8 cellular contexts compared by ENCODE assay signal in genomic region chr1:1440941-1441888, GRCh38. TPM values are rescaled to one million over a fixed set of nuclear protein-coding genes. Genes with fewer than 3 reads are reported as not detected.
DNase-seq lines count a peak whose midpoint lies in the region; ATAC-seq and TF ChIP-seq lines count a peak whose summit lies in the region.

No MANE protein-coding gene starts in this region.

- H3K9ac ChIP-seq in smooth muscle cell (ENCODE audit: low read depth), result no peak overlapping the region

- H3F3A ChIP-seq in PC-9 (ENCODE audit: insufficient read depth, low read depth) (no peaks in the 10 kb centered on the region), smooth muscle cell (ENCODE audit: low read depth) (no peaks in the 10 kb centered on the region)

- H3K9me3 ChIP-seq in PC-9 (ENCODE audit: insufficient read depth, low read depth) (no peaks in the 10 kb centered on the region), heart right ventricle (no peaks in the 10 kb centered on the region), smooth muscle cell (replicated peaks; ENCODE audit: low read depth) (no peaks in the 10 kb centered on the region)

- no peaks in the 10 kb centered on the region for H3K27me3 ChIP-seq in PC-9 (ENCODE audit: insufficient read depth, low read depth)
- H3K27me3 ChIP-seq in heart right ventricle, result peaks cover 0 to 24% (median 4%) of the 10 kb centered on the region in 7 donors
- H3K27me3 ChIP-seq in smooth muscle cell (ENCODE audit: low read depth), result no peaks in the 10 kb centered on the region

- POLR2A ChIA-PET in PC-9 (lab: Charles Lee; ENCODE audit: unreplicated experiment), result interaction anchor here (0.6 kb wide), 1 partner anchor 28 kb away, joined by 10 read pairs; no protein-coding TSS in a partner anchor

- peaks cover 5% of the 10 kb centered on the region; the same call in 1 of the 2 replicates for H3K4me1 ChIP-seq in PC-9 (replicated peaks; ENCODE audit: insufficient read depth)
- H3K4me1 ChIP-seq in heart right ventricle, result peaks cover 8 to 33% (median 20%) of the 10 kb centered on the region in 9 donors
- peaks cover 3% of the 10 kb centered on the region for H3K4me1 ChIP-seq in smooth muscle cell (ENCODE audit: low read depth)

- WGBS in heart right ventricle, 2 donors, result 47% methylated on average over 29 of the region's 29 CpGs
- 69% methylated on average over 28 of the region's 29 CpGs for WGBS in smooth muscle cell (ENCODE audit: low lambda C conversion rate)

- no TSS peak for BruUV-seq in PC-9 (replicated peaks; lab: Mats Ljungman, UMichigan)

- H3K27ac ChIP-seq in PC-9 (no peak overlapping the region), heart right ventricle (no peak overlapping the region), smooth muscle cell (ENCODE audit: low read depth) (no peak overlapping the region)

- DNase-seq in DMS153 treated with DMSO at 0.1 percent for 48 hours (lab: John Stamatoyannopoulos, UW; ENCODE audit: unreplicated experiment), result peak; percentile 64
- no peak for DNase-seq in DMS153 (lab: John Stamatoyannopoulos, UW)
- peak in 1 of 2 experiments; percentile 48 for DNase-seq in PC-9
- DNase-seq in activated gamma-delta T cell treated with anti-CD3 and anti-CD28 coated beads, Interleukin-2, amount 50 U/mL, for 16 hours (ENCODE audit: low read depth), result peak; percentile 30
- DNase-seq in heart right ventricle, result peak in 1 of 2 donors; percentile 72
- no peak for DNase-seq in smooth muscle cell (lab: John Stamatoyannopoulos, UW; ENCODE audit: unreplicated experiment)
- DNase-seq in H4 (ENCODE audit: low spot score), result no peak

- intact Hi-C loops in PC-9 (cut with micrococcal nuclease; ENCODE audit: unreplicated experiment) (loop anchor here (2.0 kb wide), 1 partner anchor 34 kb away; the partner anchor contains the start of gene MRPL20), heart right ventricle (cut with DNase I) (loop anchor here in 3 of 10 donors (5.0 kb wide), 2 partner anchors 34 to 44 kb away; partner anchors contain the start of genes MRPL20 (in 2 of the 3) and CCNL2 (in 1 of the 3))

- no peaks in the 10 kb centered on the region for H3K9me2 ChIP-seq in PC-9 (ENCODE audit: insufficient read depth)

- no peaks in the 10 kb centered on the region for H3K36me3 ChIP-seq in PC-9 (ENCODE audit: low read depth)
- H3K36me3 ChIP-seq in heart right ventricle, result peaks cover 0 to 9% (median 0%) of the 10 kb centered on the region in 9 donors
- H3K36me3 ChIP-seq in smooth muscle cell (ENCODE audit: low read depth), result no peaks in the 10 kb centered on the region

- no peak overlapping the region for H2AFZ ChIP-seq in PC-9
- no peak overlapping the region for H2AFZ ChIP-seq in smooth muscle cell (ENCODE audit: low read depth)

- CTCF ChIA-PET in PC-9 (lab: Charles Lee), result interaction anchor here (0.6 kb wide), 1 partner anchor 66 kb away, joined by 3 read pairs; the partner anchor contains the start of gene AURKAIP1

- H4K20me1 ChIP-seq in PC-9 (ENCODE audit: insufficient read depth), result no peaks in the 10 kb centered on the region
- H4K20me1 ChIP-seq in smooth muscle cell (ENCODE audit: low read depth), result peaks cover 22% of the 10 kb centered on the region

- TF ChIP-seq CTCF in PC-9 (conservative IDR thresholded peaks at IDR 0.05), result peak; percentile 80
- peak; percentile 80 to 95 (median 90) for TF ChIP-seq CTCF in heart right ventricle (IDR thresholded peaks at IDR 0.05)
- TF ChIP-seq CTCF in smooth muscle cell (IDR thresholded peaks at IDR 0.05; ENCODE audit: borderline replicate concordance, insufficient read depth, poor library complexity, severe bottlenecking), result peak; percentile 72

- ATAC-seq in heart right ventricle (peak; percentile 68 to 85 (median 77)), GM21423 (IDR thresholded peaks at IDR 0.05; ENCODE audit: unreplicated experiment) (no peak)

- no peak overlapping the region for H3K4me3 ChIP-seq in PC-9
- H3K4me3 ChIP-seq in heart right ventricle, result peak overlapping the region in 1 of 10 donors; percentile 21
- no peak overlapping the region for H3K4me3 ChIP-seq in smooth muscle cell

- H3K4me2 ChIP-seq in PC-9 (no peak overlapping the region), smooth muscle cell (no peak overlapping the region)

- H3K79me2 ChIP-seq in PC-9 (ENCODE audit: low read depth) (peaks cover 2% of the 10 kb centered on the region; the same call in 1 of the 2 replicates), smooth muscle cell (ENCODE audit: low read depth) (peaks cover 11% of the 10 kb centered on the region)

RNA-seq across cellular contexts. Expression of gene VWA1, which starts 5.7 kb away (rescaled TPM):
- 56.6 and 65.9 TPM in 2 replicates for total RNA-seq in PC-9 (2021)
- 10 to 100 TPM; 10.8 to 52.8 (median 14.1) TPM for total RNA-seq in heart right ventricle
- 10 to 100 TPM; 13.9 to 27.5 TPM for polyA plus RNA-seq in heart right ventricle
- 25.1 and 29.5 TPM in 2 replicates for total RNA-seq in smooth muscle cell
- polyA plus RNA-seq in smooth muscle cell, result 79.2 and 156 TPM in 2 replicates
- 0.04 TPM in 1 of 2 replicates, not detected in the other for total RNA-seq in H4 (2014; rRNA removed; shearing (Covaris generic))

RNA-seq across cellular contexts. Expression of gene ATAD3C, which starts 8.3 kb away (rescaled TPM):
- 4.0 and 4.2 TPM in 2 replicates for total RNA-seq in PC-9 (2021)
- 1 to 10 TPM in 5 of 10 donors, under 1 TPM in 5; 0.11 to 2.2 (median 1.2) TPM for total RNA-seq in heart right ventricle
- polyA plus RNA-seq in heart right ventricle, result under 1 TPM; 0.49 to 0.66 TPM
- total RNA-seq in smooth muscle cell, result 0.09 and 0.40 TPM in 2 replicates
- 0.86 and 2.6 TPM in 2 replicates for polyA plus RNA-seq in smooth muscle cell
- not detected in 2 replicates for total RNA-seq in H4 (2014; rRNA removed; shearing (Covaris generic))

RNA-seq across cellular contexts. Expression of gene ANKRD65, which starts 20.1 kb away (rescaled TPM):
- total RNA-seq in PC-9 (2021) (14.7 and 18.9 TPM in 2 replicates), heart right ventricle (1 to 10 TPM in 7 of 10 donors, under 1 TPM in 3; 0.37 to 2.5 (median 1.8) TPM), smooth muscle cell (5.3 and 10.1 TPM in 2 replicates)
- polyA plus RNA-seq in heart right ventricle (1 to 10 TPM; 1.2 to 3.1 TPM), smooth muscle cell (6.1 and 30.1 TPM in 2 replicates)
- not detected in 2 replicates for total RNA-seq in H4 (2014; rRNA removed; shearing (Covaris generic))

RNA-seq across cellular contexts. Expression of gene ATAD3B, which starts 30.4 kb away (rescaled TPM):
- 28.5 and 32.8 TPM in 2 replicates for total RNA-seq in PC-9 (2021)
- 1 to 10 TPM; 5.3 to 9.9 (median 6.6) TPM for total RNA-seq in heart right ventricle
- 10 to 100 TPM; 12.5 to 33.3 TPM for polyA plus RNA-seq in heart right ventricle
- 6.7 and 8.6 TPM in 2 replicates for total RNA-seq in smooth muscle cell
- polyA plus RNA-seq in smooth muscle cell, result 20.2 and 27.4 TPM in 2 replicates
- total RNA-seq in H4 (2014; rRNA removed; shearing (Covaris generic)), result 4.4 and 5.7 TPM in 2 replicates

RNA-seq across cellular contexts. Expression of gene MRPL20, which starts 34.1 kb away (rescaled TPM):
- 90.5 and 90.8 TPM in 2 replicates for total RNA-seq in PC-9 (2021)
- 100 to 1,000 TPM; 116 to 162 (median 132) TPM for total RNA-seq in heart right ventricle
- polyA plus RNA-seq in heart right ventricle, result 100 to 1,000 TPM; 124 to 224 TPM
- total RNA-seq in smooth muscle cell, result 99.0 and 99.6 TPM in 2 replicates
- 147 and 161 TPM in 2 replicates for polyA plus RNA-seq in smooth muscle cell
- total RNA-seq in H4 (2014; rRNA removed; shearing (Covaris generic)), result 243 and 264 TPM in 2 replicates

Comparison
In these comparisons a context has a peak if more than half of its experiments do, and no peak if none do; other contexts are left out.
1. DNase-seq: peak in DMS153 treated with DMSO at 0.1 percent for 48 hours (single experiment) and activated gamma-delta T cell treated with anti-CD3 and anti-CD28 coated beads, Interleukin-2, amount 50 U/mL, for 16 hours (single experiment); none in DMS153 (single experiment), smooth muscle cell (single experiment) and H4 (single experiment).
2. RNA of gene VWA1, which starts 5.7 kb away (total RNA-seq): 56.6 to 65.9 TPM in PC-9, 25.1 to 29.5 TPM in smooth muscle cell and 10.8 to 52.8 TPM in heart right ventricle; 0.04 TPM in H4; every median in the first group is over 10 times any median in the second.
3. Peak in every context shown above with its lines, with median percentiles within 50 percentile points of each other: CTCF ChIP-seq.